ENCODE assay signal across 27 cellular contexts in the genomic region with DNA sequence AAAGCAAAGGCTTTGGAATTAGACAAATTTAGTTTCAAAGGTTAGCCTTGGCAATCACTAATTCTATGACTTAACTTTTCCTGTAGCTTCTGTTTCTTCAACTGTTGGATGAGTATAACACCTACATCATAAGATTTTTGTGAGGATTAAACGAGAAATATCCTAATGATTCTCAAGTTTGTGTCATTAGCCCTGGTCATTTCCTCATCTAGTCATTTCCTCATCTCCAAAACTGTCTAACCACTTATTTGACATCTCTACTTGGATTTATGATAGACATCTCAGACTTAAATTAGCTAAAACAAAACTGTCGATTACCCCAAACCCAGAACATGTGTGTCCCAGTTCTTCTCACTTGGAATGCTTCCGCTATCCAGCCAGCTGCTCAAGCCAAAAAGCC.
"Had no signal": no experiment of that assay in that cellular context is flagged by ENCODE, and none has a peak within 500 bp of the region (broad histone marks: within the 10 kb centered on the region; RNA-seq: fewer than 3 reads in every experiment).

No MANE protein-coding gene starts in this region.

- H3K4me3 ChIP-seq: adrenal gland, body of pancreas, breast epithelium, K562, PC-9, SJSA1 had no signal

- H3K4me1 ChIP-seq: adrenal gland, body of pancreas, breast epithelium, SJSA1 had no signal

- H3K27me3 ChIP-seq: adrenal gland, body of pancreas, breast epithelium, SJSA1 had no signal

- H3K9me3 ChIP-seq: adrenal gland, body of pancreas, breast epithelium, SK-N-SH had no signal

- H3K27ac ChIP-seq: adrenal gland, body of pancreas, breast epithelium, PC-9, SJSA1, VCaP had no signal

- H3K36me3 ChIP-seq: adrenal gland, breast epithelium, SJSA1 had no signal

- DNase-seq: activated B cell treated with CpG ODN at 0.5 μM for 24 hours; activated CD4-positive, alpha-beta memory T cell treated with anti-CD3 and anti-CD28 coated beads for 36 hours; activated CD4-positive, alpha-beta T cell treated with anti-CD3 and anti-CD28 coated beads for 4 hours; activated CD4-positive, alpha-beta T cell treated with anti-CD3 and anti-CD28 coated beads, Interleukin-2, amount 50 U/mL, for 1 hour; activated CD4-positive, CD25-positive, alpha-beta regulatory T cell treated with anti-CD3 and anti-CD28 coated beads, Interleukin-2, amount 50 U/mL, for 72 hours; activated CD8-positive, alpha-beta memory T cell treated with anti-CD3 and anti-CD28 coated beads, Interleukin-2, amount 50 U/mL, for 4 hours; activated effector memory CD4-positive, alpha-beta T cell treated with anti-CD3 and anti-CD28 coated beads, Interleukin-2, amount 50 U/mL, for 16 hours; activated naive CD4-positive, alpha-beta T cell; activated naive CD8-positive, alpha-beta T cell treated with anti-CD3 and anti-CD28 coated beads, Interleukin-2, amount 10 ng/mL, durations not matched to agents 7 days and 5 days; activated T-cell treated with anti-CD3 and anti-CD28 coated beads for 4 hours; activated T-cell treated with anti-CD3 and anti-CD28 coated beads, Interleukin-2, amount 50 U/mL, for 72 hours; adrenal gland; body of pancreas; NCI-H1048; NCI-H1105 treated with DMSO at 0.1 percent for 48 hours; NCI-H1436; NCI-H1930; NCI-H2081 treated with DMSO at 0.1 percent for 48 hours; NCI-H345; PC-9; Right ventricle myocardium superior; SK-N-SH had no signal

- ATAC-seq: activated T-cell treated with anti-CD3 and anti-CD28 coated beads, Interleukin-2, amount 50 U/mL, for 72 hours; activated T-helper 17 cell treated with anti-CD3 and anti-CD28 coated beads, Interleukin-2, amount 50 U/mL, for 72 hours; body of pancreas; K562 had no signal
